Comparison of ENCODE assay signal across 19 cellular contexts in the genomic region with DNA sequence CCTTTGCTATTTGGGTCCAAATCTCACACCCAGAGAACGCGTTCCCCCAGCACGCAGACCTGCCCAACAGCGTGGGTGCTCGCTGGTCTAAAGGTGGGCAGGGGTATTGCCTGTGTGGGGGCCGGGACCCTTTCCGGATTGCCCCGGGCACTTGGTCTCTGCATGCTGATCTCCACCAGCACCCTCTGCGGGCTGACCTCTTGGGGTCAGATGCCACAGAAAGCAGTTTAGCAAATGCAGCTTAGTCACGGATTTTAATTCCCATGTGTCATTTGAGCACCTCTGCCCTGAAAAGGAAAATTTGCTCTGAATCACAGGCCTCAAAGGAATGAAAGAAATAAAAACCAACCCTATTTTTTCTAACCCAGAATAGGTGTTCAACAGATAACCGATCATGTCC. TPM values are rescaled to one million over a fixed set of nuclear protein-coding genes. Genes with fewer than 3 reads are reported as not detected.
DNase-seq lines count a peak whose midpoint lies in the region; ATAC-seq and TF ChIP-seq lines count a peak whose summit lies in the region.
"Had no signal": no experiment of that assay in that cellular context is flagged by ENCODE, and none has a peak within 500 bp of the region (broad histone marks: within the 10 kb centered on the region; RNA-seq: fewer than 3 reads in every experiment).

No MANE protein-coding gene starts in this region.

- H3K4me2 ChIP-seq in skeletal muscle satellite cell (ENCODE audit: low read length) = peak overlapping the region; percentile 64
- H3K4me2 ChIP-seq: KMS-11 had no signal

- no peak for TF ChIP-seq POLR2A in GM18505 (IDR thresholded peaks at IDR 0.05; ENCODE audit: borderline replicate concordance, extremely low read depth, insufficient read depth, insufficient read length)

- DNase-seq in HCEC 1CT (peak; percentile 55), adipocyte (ENCODE audit: low read depth) (peak; percentile 23), glomerular visceral epithelial cell (ENCODE audit: extremely low spot score) (peak; percentile 21), HuH-7.5 (ENCODE audit: low spot score) (no peak), MV-4-11 (lab: John Stamatoyannopoulos, UW) (no peak)
- DNase-seq: activated CD4-positive, alpha-beta T cell treated with anti-CD3 and anti-CD28 coated beads for 1 hour; activated CD8-positive, alpha-beta memory T cell treated with anti-CD3 and anti-CD28 coated beads, Interleukin-2, amount 50 U/mL, for 4 hours; activated naive CD4-positive, alpha-beta T cell treated with anti-CD3 and anti-CD28 coated beads for 36 hours; effector CD8-positive, alpha-beta T cell; foreskin keratinocyte; NCI-H1417 treated with DMSO at 0.1 percent for 48 hours; ovary; SIG-M5 had no signal

- no peaks in the 10 kb centered on the region for H3K9me3 ChIP-seq in adipocyte (ENCODE audit: control insufficient read depth, low read length)
- no peaks in the 10 kb centered on the region for H3K9me3 ChIP-seq in skeletal muscle satellite cell (replicated peaks; ENCODE audit: low read length)
- H3K9me3 ChIP-seq: ovary had no signal

- H3K4me3 ChIP-seq in adipocyte (ENCODE audit: low read length) (peak overlapping the region; percentile 43), skeletal muscle satellite cell (ENCODE audit: low read length) (no peak overlapping the region)
- H3K4me3 ChIP-seq: ovary, skin epidermis had no signal

- H3K9ac ChIP-seq in adipocyte (ENCODE audit: low read length) = peak overlapping the region; percentile 68
- no peak overlapping the region for H3K9ac ChIP-seq in skeletal muscle satellite cell (ENCODE audit: low read depth, low read length)
- H3K9ac ChIP-seq: KMS-11 had no signal

- ATAC-seq in GM18505 (IDR thresholded peaks at IDR 0.05; ENCODE audit: unreplicated experiment) (no peak), GM19467 (IDR thresholded peaks at IDR 0.05; ENCODE audit: unreplicated experiment) (no peak)
- ATAC-seq: foreskin keratinocyte; stimulated activated effector memory CD8-positive, alpha-beta T cell treated with anti-CD3 and anti-CD28 coated beads, Interleukin-12 subunit alpha, Interleukin-12 subunit beta, amount 100 ng/mL, for 72 hours had no signal

- H3K27me3 ChIP-seq in adipocyte (replicated peaks; ENCODE audit: control insufficient read depth, insufficient read depth, low read length) (peaks cover 4% of the 10 kb centered on the region), skeletal muscle satellite cell (ENCODE audit: control insufficient read depth, insufficient read depth, low read length) (peaks cover 13% of the 10 kb centered on the region)
- H3K27me3 ChIP-seq: ovary had no signal

- H3K4me1 ChIP-seq in adipocyte (ENCODE audit: control insufficient read depth, insufficient read depth, low read length) (peaks cover 17% of the 10 kb centered on the region), skeletal muscle satellite cell (ENCODE audit: control insufficient read depth, insufficient read depth, low read length) (peaks cover 8% of the 10 kb centered on the region)
- H3K4me1 ChIP-seq: foreskin keratinocyte had no signal

- H3K36me3 ChIP-seq in adipocyte (ENCODE audit: control insufficient read depth, insufficient read depth, low read length, severe bottlenecking) = no peaks in the 10 kb centered on the region
- H3K36me3 ChIP-seq in skeletal muscle satellite cell (ENCODE audit: insufficient read depth, low read length) = no peaks in the 10 kb centered on the region
- H3K36me3 ChIP-seq: ovary had no signal

RNA-seq across cellular contexts. Expression of a gene that starts 46.7 kb away (rescaled TPM):
- total RNA-seq in skeletal muscle satellite cell (2012; rRNA removed) = under 0.01 TPM in 2 replicates

Comparison
In these comparisons a context has a peak if more than half of its experiments do, and no peak if none do; other contexts are left out.
1. DNase-seq: peak in HCEC 1CT (single experiment), adipocyte (single experiment) and glomerular visceral epithelial cell (single experiment); none in HuH-7.5 (single experiment) and MV-4-11 (single experiment).